Comparison of ENCODE assay signal across 13 cellular contexts in genomic region chr5:128252196-128252595, GRCh38.
A peak's percentile ranks its signal among the peaks of the same experiment; 100 is the strongest.
DNase-seq lines count a peak whose midpoint lies in the region; TF ChIP-seq lines count a peak whose summit lies in the region.
"Had no signal": no experiment of that assay in that cellular context is flagged by ENCODE, and none has a peak within 500 bp of the region (broad histone marks: within the 10 kb centered on the region; RNA-seq: fewer than 3 reads in every experiment).

No MANE protein-coding gene starts in this region.

- H3K9ac ChIP-seq in smooth muscle cell (ENCODE audit: low read depth), result no peak overlapping the region

- H4K20me1 ChIP-seq in smooth muscle cell (ENCODE audit: low read depth), result no peaks in the 10 kb centered on the region

- TF ChIP-seq CTCF in fibroblast of mammary gland (conservative IDR thresholded peaks at IDR 0.05; ENCODE audit: control insufficient read depth, insufficient read depth, low read depth, low read length) (no peak), smooth muscle cell (IDR thresholded peaks at IDR 0.05; ENCODE audit: borderline replicate concordance, insufficient read depth, poor library complexity, severe bottlenecking) (no peak), foreskin fibroblast (IDR thresholded peaks at IDR 0.05; ENCODE audit: low read depth, low read length) (no peak)

- no peaks in the 10 kb centered on the region for H3K36me3 ChIP-seq in smooth muscle cell (ENCODE audit: low read depth)
- H3K36me3 ChIP-seq: HAP-1 had no signal

- 20% methylated on average over 1 of the region's 1 CpG for WGBS in smooth muscle cell (ENCODE audit: low lambda C conversion rate)

- H3K4me2 ChIP-seq in smooth muscle cell, result peak overlapping the region; percentile 47

- peaks cover 5% of the 10 kb centered on the region for H3F3A ChIP-seq in smooth muscle cell (ENCODE audit: low read depth)

- H3K27ac ChIP-seq in smooth muscle cell (ENCODE audit: low read depth), result peak overlapping the region; percentile 70

- no peaks in the 10 kb centered on the region for H3K9me3 ChIP-seq in smooth muscle cell (replicated peaks; ENCODE audit: low read depth)
- H3K9me3 ChIP-seq: HAP-1 had no signal

- no peak overlapping the region for H3K4me3 ChIP-seq in fibroblast of mammary gland (ENCODE audit: control insufficient read depth, low read depth, low read length)
- no peak overlapping the region for H3K4me3 ChIP-seq in smooth muscle cell
- no peak overlapping the region for H3K4me3 ChIP-seq in foreskin fibroblast (ENCODE audit: low read depth in 1 of 2, low read length in 2 of 2)
- H3K4me3 ChIP-seq: GM12878, HAP-1 had no signal

- H3K27me3 ChIP-seq in smooth muscle cell (ENCODE audit: low read depth), result no peaks in the 10 kb centered on the region

- H3K4me1 ChIP-seq in smooth muscle cell (ENCODE audit: low read depth), result no peaks in the 10 kb centered on the region
- H3K4me1 ChIP-seq: HAP-1 had no signal

- DNase-seq in amniotic epithelial cell (ENCODE audit: low read depth) (peak; percentile 67), fibroblast of mammary gland (ENCODE audit: low read depth) (peak; percentile 60), smooth muscle cell (lab: John Stamatoyannopoulos, UW; ENCODE audit: unreplicated experiment) (no peak), foreskin fibroblast (no peak), NCI-H748 (lab: John Stamatoyannopoulos, UW; ENCODE audit: unreplicated experiment) (no peak)
- DNase-seq in stimulated activated CD4-positive, alpha-beta T cell treated with anti-CD3 and anti-CD28 coated beads, Interleukin-4, amount 100 ng/mL, for 4 hours, result no peak
- DNase-seq: C1 segment of cervical spinal cord; Calu3; CD4-positive, alpha-beta T cell; DMS79 had no signal

- H3K79me2 ChIP-seq in smooth muscle cell (ENCODE audit: low read depth), result no peaks in the 10 kb centered on the region

- H2AFZ ChIP-seq in smooth muscle cell (ENCODE audit: low read depth), result no peak overlapping the region

TF ChIP-seq in PFSK-1, 5 proteins besides CTCF, POLR2A, EP300 and RAD21:
- TF ChIP-seq POLR2AphosphoS5 (IDR thresholded peaks at IDR 0.05; ENCODE audit: low read depth, low read length) (peak; percentile 30; the same call in 1 of the 2 replicates), TAF1 (IDR thresholded peaks at IDR 0.05; ENCODE audit: borderline replicate concordance, insufficient read depth, low read length) (no peak), SIN3A (IDR thresholded peaks at IDR 0.05; ENCODE audit: borderline replicate concordance, insufficient read depth, low read length) (no peak)
TF ChIP-seq in PFSK-1: peak in this region for 1.

Comparison
In these comparisons a context has a peak if more than half of its experiments do, and no peak if none do; other contexts are left out.
1. DNase-seq: peak in amniotic epithelial cell (single experiment) and fibroblast of mammary gland (single experiment); none in smooth muscle cell (single experiment), stimulated activated CD4-positive, alpha-beta T cell treated with anti-CD3 and anti-CD28 coated beads, Interleukin-4, amount 100 ng/mL, for 4 hours (0 of 2), foreskin fibroblast (0 of 2) and NCI-H748 (single experiment).